10 cellular contexts compared by ENCODE assay signal in the genomic region with DNA sequence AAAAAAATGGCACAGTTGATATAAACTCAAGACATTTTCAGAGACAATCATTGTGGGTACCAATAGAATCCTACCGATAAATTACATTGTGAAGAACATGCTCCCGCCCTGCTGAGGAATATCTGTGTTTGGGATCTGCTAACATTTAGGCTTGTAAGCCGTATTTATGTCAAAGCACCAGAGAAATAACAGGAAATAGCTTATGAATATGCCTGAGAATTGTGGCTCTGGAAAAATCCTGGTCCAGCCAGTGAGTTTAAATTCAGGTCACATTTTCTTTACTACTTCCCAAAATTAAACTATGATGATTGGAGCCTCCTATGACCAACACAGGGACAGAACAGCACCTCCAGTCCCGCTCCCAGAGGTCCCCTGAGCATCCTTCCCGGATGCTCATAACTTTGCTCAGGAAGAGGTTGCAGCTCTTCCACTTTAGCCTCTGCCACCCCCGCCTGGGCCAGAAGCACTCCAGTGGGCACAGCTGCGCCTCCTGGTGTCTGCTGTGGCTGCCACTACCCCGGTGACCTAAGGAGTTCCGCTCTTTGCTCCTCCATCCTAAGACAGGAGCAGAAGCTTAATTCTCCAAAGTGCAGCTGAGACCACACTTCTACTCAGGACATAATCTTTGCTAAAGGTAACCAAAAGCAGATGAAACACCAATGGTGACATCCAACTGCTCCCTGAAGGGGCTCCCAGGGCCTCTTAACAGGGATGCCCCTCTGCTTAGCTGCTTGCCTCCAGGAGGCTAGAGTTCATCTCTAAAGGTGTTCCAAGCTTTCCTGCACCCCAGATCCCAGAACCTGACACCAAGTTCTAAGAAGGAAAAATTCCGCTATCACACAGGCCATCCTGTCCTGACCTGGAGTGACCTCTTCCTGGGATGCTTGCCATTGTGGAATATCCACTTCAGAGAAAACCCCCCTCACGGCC. TPM values are rescaled to one million over a fixed set of nuclear protein-coding genes. Genes with fewer than 3 reads are reported as not detected.
DNase-seq lines count a peak whose midpoint lies in the region; ATAC-seq and TF ChIP-seq lines count a peak whose summit lies in the region.
"Had no signal": no experiment of that assay in that cellular context is flagged by ENCODE, and none has a peak within 500 bp of the region (broad histone marks: within the 10 kb centered on the region; RNA-seq: fewer than 3 reads in every experiment).

No MANE protein-coding gene starts in this region.

- H3K4me1 ChIP-seq in PC-3 (ENCODE audit: insufficient read depth, low read length) (no peaks in the 10 kb centered on the region), heart right ventricle (peaks cover 0 to 74% (median 33%) of the 10 kb centered on the region in 9 donors), stomach (peaks cover 10 to 39% (median 30%) of the 10 kb centered on the region in 4 donors)
- H3K4me1 ChIP-seq: BLaER1 had no signal

- TF ChIP-seq CTCF in PC-3 (conservative IDR thresholded peaks at IDR 0.05; ENCODE audit: low read depth, low read length) (peak; percentile 65), heart right ventricle (IDR thresholded peaks at IDR 0.05) (peak in 7 of 9 donors; percentile 29 to 58 (median 43)), stomach (IDR thresholded peaks at IDR 0.05) (no peak)

- H3K9ac ChIP-seq in PC-3 (ENCODE audit: low read length), result no peak overlapping the region
- H3K9ac ChIP-seq: BLaER1 had no signal

- no peaks in the 10 kb centered on the region for H3K9me3 ChIP-seq in PC-3 (ENCODE audit: low read length)
- no peaks in the 10 kb centered on the region for H3K9me3 ChIP-seq in heart right ventricle
- no peaks in the 10 kb centered on the region for H3K9me3 ChIP-seq in stomach
- H3K9me3 ChIP-seq: BLaER1, thoracic aorta had no signal

- H3K4me1 Mint-ChIP-seq in activated CD4-positive, alpha-beta T cell treated with anti-CD3 and anti-CD28 coated beads for 36 hours, result peaks cover 56% of the 10 kb centered on the region
- peaks cover 3% of the 10 kb centered on the region for H3K4me1 Mint-ChIP-seq in activated CD4-positive, alpha-beta T cell treated with anti-CD3 and anti-CD28 coated beads, Interleukin-2, amount 10 ng/mL, durations not matched to agents 24 days and 14 days
- no peaks in the 10 kb centered on the region for H3K4me1 Mint-ChIP-seq in stimulated activated memory B cell treated with anti-CD40 and anti-IgM and Interleukin-4, amounts not matched to agents 10 μg/mL and 1 μg/mL and 100 μg/mL, for 72 hours

- H3K36me3 Mint-ChIP-seq in activated CD4-positive, alpha-beta T cell treated with anti-CD3 and anti-CD28 coated beads for 36 hours (ENCODE audit: low read depth), result no peaks in the 10 kb centered on the region
- no peaks in the 10 kb centered on the region for H3K36me3 Mint-ChIP-seq in activated CD4-positive, alpha-beta T cell treated with anti-CD3 and anti-CD28 coated beads, Interleukin-2, amount 10 ng/mL, durations not matched to agents 24 days and 14 days (ENCODE audit: low read depth)
- H3K36me3 Mint-ChIP-seq in stimulated activated memory B cell treated with anti-CD40 and anti-IgM and Interleukin-4, amounts not matched to agents 10 μg/mL and 1 μg/mL and 100 μg/mL, for 72 hours, result no peaks in the 10 kb centered on the region

- no peak for TF ChIP-seq POLR2A in stomach (IDR thresholded peaks at IDR 0.05)

- DNase-seq in activated CD4-positive, alpha-beta T cell treated with anti-CD3 and anti-CD28 coated beads for 36 hours, result peak; percentile 33
- DNase-seq in activated CD4-positive, alpha-beta T cell treated with anti-CD3 and anti-CD28 coated beads, Interleukin-2, amount 10 ng/mL, durations not matched to agents 24 days and 14 days, result no peak
- DNase-seq in PC-3 (peak; percentile 45), heart right ventricle (peak; percentile 12 to 36), stomach (no peak)

- intact Hi-C loops in activated CD4-positive, alpha-beta T cell treated with anti-CD3 and anti-CD28 coated beads for 36 hours (cut with DNase I, micrococcal nuclease), result loop anchor here in 1 of 2 experiments (5.0 kb wide), 1 partner anchor 167 kb away; no protein-coding TSS in a partner anchor
- intact Hi-C loops in activated CD4-positive, alpha-beta T cell treated with anti-CD3 and anti-CD28 coated beads, Interleukin-2, amount 10 ng/mL, durations not matched to agents 24 days and 14 days (cut with micrococcal nuclease), result no loop called here
- intact Hi-C loops in PC-3 (cut with micrococcal nuclease) (loop anchor here (2.0 kb wide), 1 partner anchor 166 kb away; no protein-coding TSS in a partner anchor), heart right ventricle (cut with DNase I) (loop anchor here in 2 of 10 donors (5.0 to 10.0 kb wide), 2 partner anchors 57 to 164 kb away; partner anchors contain the start of gene SLC1A1 (in 2 of the 2)), stomach (cut with DNase I; ENCODE audit: low total_unique reads) (no loop called here)

- CTCF ChIA-PET in activated CD4-positive, alpha-beta T cell treated with anti-CD3 and anti-CD28 coated beads for 36 hours (lab: Charles Lee), result interaction anchor here (0.6 to 1.4 kb wide), 6 partner anchors 9 to 235 kb away, joined by 3 to 5 read pairs (median 3); no protein-coding TSS in a partner anchor
- CTCF ChIA-PET in PC-3 (lab: Charles Lee), result interaction anchor here (0.6 to 1.2 kb wide), 4 partner anchors 59 to 162 kb away, joined by 3 to 4 read pairs (median 4); partner anchors contain the start of gene SLC1A1

- no peak overlapping the region for H3K27ac Mint-ChIP-seq in activated CD4-positive, alpha-beta T cell treated with anti-CD3 and anti-CD28 coated beads for 36 hours
- H3K27ac Mint-ChIP-seq in activated CD4-positive, alpha-beta T cell treated with anti-CD3 and anti-CD28 coated beads, Interleukin-2, amount 10 ng/mL, durations not matched to agents 24 days and 14 days, result no peak overlapping the region
- no peak overlapping the region for H3K27ac Mint-ChIP-seq in stimulated activated memory B cell treated with anti-CD40 and anti-IgM and Interleukin-4, amounts not matched to agents 10 μg/mL and 1 μg/mL and 100 μg/mL, for 72 hours

- H4K20me1 ChIP-seq in PC-3 (ENCODE audit: low read length), result no peaks in the 10 kb centered on the region
- H4K20me1 ChIP-seq: BLaER1 had no signal

- H3K4me3 Mint-ChIP-seq in activated CD4-positive, alpha-beta T cell treated with anti-CD3 and anti-CD28 coated beads for 36 hours, result no peak overlapping the region
- no peak overlapping the region for H3K4me3 Mint-ChIP-seq in activated CD4-positive, alpha-beta T cell treated with anti-CD3 and anti-CD28 coated beads, Interleukin-2, amount 10 ng/mL, durations not matched to agents 24 days and 14 days
- no peak overlapping the region for H3K4me3 Mint-ChIP-seq in stimulated activated memory B cell treated with anti-CD40 and anti-IgM and Interleukin-4, amounts not matched to agents 10 μg/mL and 1 μg/mL and 100 μg/mL, for 72 hours

- H3K79me2 ChIP-seq in PC-3 (ENCODE audit: low read length), result no peaks in the 10 kb centered on the region

- no peaks in the 10 kb centered on the region for H3K27me3 ChIP-seq in PC-3 (ENCODE audit: low read length)
- H3K27me3 ChIP-seq in heart right ventricle, result no peaks in the 10 kb centered on the region
- no peaks in the 10 kb centered on the region for H3K27me3 ChIP-seq in stomach

- H3K9me2 ChIP-seq in PC-3 (replicated peaks; ENCODE audit: low read length), result no peaks in the 10 kb centered on the region

- H3K27ac ChIP-seq in PC-3 (ENCODE audit: low read length), result no peak overlapping the region
- peak overlapping the region in 6 of 10 donors; percentile 36 to 63 (median 55) for H3K27ac ChIP-seq in heart right ventricle
- peak overlapping the region in 4 of 5 donors; percentile 8 to 51 (median 31) for H3K27ac ChIP-seq in stomach
- H3K27ac ChIP-seq: BLaER1 had no signal

- no TSS peak for BruUV-seq in PC-3 (replicated peaks; lab: Mats Ljungman, UMichigan)

- no peak for TF ChIP-seq EP300 in stomach (IDR thresholded peaks at IDR 0.05)

- H3K4me3 ChIP-seq in PC-3 (ENCODE audit: low read length) (no peak overlapping the region), heart right ventricle (no peak overlapping the region), stomach (no peak overlapping the region)
- H3K4me3 ChIP-seq: BLaER1, thoracic aorta had no signal

- POLR2A ChIA-PET in activated CD4-positive, alpha-beta T cell treated with anti-CD3 and anti-CD28 coated beads for 36 hours (lab: Charles Lee), result no interaction called here
- POLR2A ChIA-PET in PC-3 (lab: Charles Lee; ENCODE audit: unreplicated experiment), result no interaction called here

- H3K4me2 ChIP-seq in PC-3 (ENCODE audit: low read length), result no peak overlapping the region
- H3K4me2 ChIP-seq: BLaER1 had no signal

- no peaks in the 10 kb centered on the region for H3K9me3 Mint-ChIP-seq in activated CD4-positive, alpha-beta T cell treated with anti-CD3 and anti-CD28 coated beads for 36 hours (ENCODE audit: low read depth)
- H3K9me3 Mint-ChIP-seq in activated CD4-positive, alpha-beta T cell treated with anti-CD3 and anti-CD28 coated beads, Interleukin-2, amount 10 ng/mL, durations not matched to agents 24 days and 14 days, result no peaks in the 10 kb centered on the region
- no peaks in the 10 kb centered on the region for H3K9me3 Mint-ChIP-seq in stimulated activated memory B cell treated with anti-CD40 and anti-IgM and Interleukin-4, amounts not matched to agents 10 μg/mL and 1 μg/mL and 100 μg/mL, for 72 hours

- H3F3A ChIP-seq in PC-3 (ENCODE audit: low read length, unreplicated experiment), result no peaks in the 10 kb centered on the region

- H3K36me3 ChIP-seq in PC-3 (ENCODE audit: low read depth, low read length), result no peaks in the 10 kb centered on the region
- H3K36me3 ChIP-seq in heart right ventricle, result no peaks in the 10 kb centered on the region
- no peaks in the 10 kb centered on the region for H3K36me3 ChIP-seq in stomach
- H3K36me3 ChIP-seq: BLaER1, thoracic aorta had no signal

- 58 to 59% methylated on average over 11 of the region's 11 CpGs for WGBS in heart right ventricle, 2 donors
- 80 to 85% (median 80%) methylated on average over 11 of the region's 11 CpGs for WGBS in stomach, 5 donors

- H2AFZ ChIP-seq in PC-3 (ENCODE audit: low read length), result no peak overlapping the region

- H3K27me3 Mint-ChIP-seq in activated CD4-positive, alpha-beta T cell treated with anti-CD3 and anti-CD28 coated beads for 36 hours, result no peaks in the 10 kb centered on the region
- H3K27me3 Mint-ChIP-seq in activated CD4-positive, alpha-beta T cell treated with anti-CD3 and anti-CD28 coated beads, Interleukin-2, amount 10 ng/mL, durations not matched to agents 24 days and 14 days, result peaks cover 3% of the 10 kb centered on the region
- H3K27me3 Mint-ChIP-seq in stimulated activated memory B cell treated with anti-CD40 and anti-IgM and Interleukin-4, amounts not matched to agents 10 μg/mL and 1 μg/mL and 100 μg/mL, for 72 hours, result no peaks in the 10 kb centered on the region

- no peak for ATAC-seq in activated CD4-positive, alpha-beta T cell treated with anti-CD3 and anti-CD28 coated beads for 36 hours
- ATAC-seq in PC-3 (peak; percentile 81), heart right ventricle (peak in 6 of 8 donors; percentile 40 to 67 (median 64)), HG03378 (IDR thresholded peaks at IDR 0.05; ENCODE audit: unreplicated experiment) (no peak), GM18873 (IDR thresholded peaks at IDR 0.05; ENCODE audit: low FRiP score, unreplicated experiment) (no peak)
- no peak for ATAC-seq in stimulated activated memory B cell treated with anti-CD40 and anti-IgM and Interleukin-4, amounts not matched to agents 10 μg/mL and 1 μg/mL and 100 μg/mL, for 72 hours

RNA-seq across cellular contexts. Expression of gene SLC1A1, which starts 58.8 kb away (rescaled TPM):
- under 1 TPM; 0.18 to 0.23 TPM for total RNA-seq in activated CD4-positive, alpha-beta T cell treated with anti-CD3 and anti-CD28 coated beads for 36 hours
- total RNA-seq in activated CD4-positive, alpha-beta T cell treated with anti-CD3 and anti-CD28 coated beads, Interleukin-2, amount 10 ng/mL, durations not matched to agents 24 days and 14 days, result 0.17 TPM in 1 of 2 replicates, not detected in the other
- total RNA-seq in PC-3 (2014; rRNA removed) (3.2 and 4.8 TPM in 2 replicates), heart right ventricle (1 to 10 TPM; 1.1 to 3.1 (median 1.7) TPM), stomach (10 to 100 TPM in 1 of 5 donors, 1 to 10 TPM in 2, under 1 TPM in 1, not detected in 1; 0.58 to 13.3 (median 6.1) TPM)
- polyA plus RNA-seq in heart right ventricle (1 to 10 TPM in 1 of 2 donors, under 1 TPM in 1; 0.94 to 3.5 TPM), stomach (1 to 10 TPM; 1.4 to 2.7 (median 2.1) TPM)

Comparison
In these comparisons a context has a peak if more than half of its experiments do, and no peak if none do; other contexts are left out.
1. DNase-seq: peak in activated CD4-positive, alpha-beta T cell treated with anti-CD3 and anti-CD28 coated beads for 36 hours (single experiment), PC-3 (single experiment) and heart right ventricle (2 of 2); none in activated CD4-positive, alpha-beta T cell treated with anti-CD3 and anti-CD28 coated beads, Interleukin-2, amount 10 ng/mL, durations not matched to agents 24 days and 14 days (single experiment) and stomach (single experiment).
2. ATAC-seq: peak in PC-3 (single experiment) and heart right ventricle (6 of 8); none in activated CD4-positive, alpha-beta T cell treated with anti-CD3 and anti-CD28 coated beads for 36 hours (single experiment), stimulated activated memory B cell treated with anti-CD40 and anti-IgM and Interleukin-4, amounts not matched to agents 10 μg/mL and 1 μg/mL and 100 μg/mL, for 72 hours (single experiment), HG03378 (single experiment) and GM18873 (single experiment).
3. CTCF ChIP-seq: peak in PC-3 (single experiment) and heart right ventricle (7 of 9); none in stomach (0 of 7).